In the genomic region with DNA sequence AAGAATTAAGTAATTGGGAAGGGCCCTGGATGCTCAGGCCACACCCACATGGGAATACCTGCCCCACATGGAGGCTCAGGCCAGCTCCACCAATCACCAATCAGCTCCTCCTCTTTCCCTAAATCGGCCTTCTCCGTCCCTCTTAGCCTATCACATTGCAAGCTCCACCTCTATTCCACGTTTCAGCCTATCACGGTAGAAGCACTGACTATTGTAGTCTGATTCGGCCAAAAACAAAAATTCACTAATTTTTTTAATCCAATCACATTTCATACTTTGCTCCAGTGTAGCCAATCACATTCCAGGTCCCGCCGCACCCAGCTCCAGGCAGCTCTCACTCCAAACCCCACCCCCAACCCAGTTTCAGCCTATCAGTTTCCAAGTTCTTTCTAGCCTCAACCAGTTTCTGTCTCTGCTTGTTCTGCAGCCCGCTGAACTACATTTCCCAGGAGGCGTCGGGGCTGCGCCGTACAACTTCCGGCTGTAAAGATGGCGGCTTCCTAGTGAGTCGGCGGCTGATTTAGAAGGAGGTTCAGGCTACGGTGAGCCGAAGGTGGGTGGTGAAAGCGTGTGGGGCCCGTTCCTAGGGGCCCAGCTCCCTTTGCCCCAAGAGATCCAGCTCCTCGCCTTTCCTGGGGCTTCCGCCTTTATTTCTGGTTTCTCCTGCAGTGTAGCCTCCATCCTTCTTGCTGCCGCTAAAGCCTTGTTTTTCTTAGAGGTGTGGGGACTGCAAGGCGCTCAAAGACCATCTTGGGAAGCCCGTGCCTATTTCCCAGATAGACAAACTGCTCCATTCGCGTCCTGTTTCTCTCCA, we compare ENCODE assay signal across 8 cellular contexts. TPM values are rescaled to one million over a fixed set of nuclear protein-coding genes. Genes with fewer than 3 reads are reported as not detected.
DNase-seq lines count a peak whose midpoint lies in the region; ATAC-seq, FAIRE-seq and TF ChIP-seq lines count a peak whose summit lies in the region.

TSS of gene BABAM1 (plus strand) at position 469 of the 814 bp plus-strand sequence. CDS start 1,364 bp downstream, outside the sequence.

- ATAC-seq in HG03432 (IDR thresholded peaks at IDR 0.05; ENCODE audit: unreplicated experiment) = peak; percentile 92

- TF ChIP-seq CTCF in keratinocyte (optimal IDR thresholded peaks at IDR 0.05 in 1 of 3, IDR thresholded peaks at IDR 0.05 in 1 of 3, conservative IDR thresholded peaks at IDR 0.05 in 1 of 3; ENCODE audit: extremely low read depth in 1 of 3, insufficient read depth in 2 of 3, low read length in 3 of 3) = no peak

- TF ChIP-seq POLR2A in GM19099 (IDR thresholded peaks at IDR 0.05; ENCODE audit: extremely low read depth, insufficient read length, low read depth) = peak; percentile 78

- peaks cover 10 to 12% of the 10 kb centered on the region in 2 experiments for H3K36me3 ChIP-seq in keratinocyte (ENCODE audit: control insufficient read depth in 2 of 2, extremely low read depth in 1 of 2, insufficient read depth in 2 of 2, low read length in 2 of 2)

- H3K4me3 ChIP-seq in keratinocyte (ENCODE audit: control insufficient read depth in 2 of 3, extremely low read depth in 1 of 3, insufficient read depth in 2 of 3, low read depth in 1 of 3, low read length in 3 of 3) = peak within 1 kb of the TSS; percentile 61 to 93 (median 90)

- H4K20me1 ChIP-seq in keratinocyte (ENCODE audit: control insufficient read depth, extremely low read depth, insufficient read depth, low read length) = no peaks in the 10 kb centered on the region

- FAIRE-seq in keratinocyte (lab: Jason Lieb, UNC) = peak; percentile 88

- H3K9me3 ChIP-seq in keratinocyte (ENCODE audit: control insufficient read depth, low read depth, low read length) = no peaks in the 10 kb centered on the region

- peaks cover 10% of the 10 kb centered on the region for H3K79me2 ChIP-seq in keratinocyte (ENCODE audit: control insufficient read depth, insufficient read depth, low read length)

- peak within 1 kb of the TSS; percentile 91 for H3K27ac ChIP-seq in keratinocyte (ENCODE audit: control insufficient read depth, insufficient read depth, low read length)

- peaks cover 8% of the 10 kb centered on the region for H3K4me1 ChIP-seq in keratinocyte (ENCODE audit: control insufficient read depth, extremely low read depth, insufficient read depth, low read length)

- H3K27me3 ChIP-seq in keratinocyte (ENCODE audit: control insufficient read depth, extremely low read depth, insufficient read depth, low read length) = no peaks in the 10 kb centered on the region

- peak; percentile 98 for DNase-seq in AG20443 (ENCODE audit: low spot score)
- peak; percentile 94 for DNase-seq in NCI-H510A (lab: John Stamatoyannopoulos, UW)
- DNase-seq in activated CD4-positive, alpha-beta T cell treated with anti-CD3 and anti-CD28 coated beads for 1 hour = peak; percentile 88
- DNase-seq in cerebellum (ENCODE audit: low spot score) = peak; percentile 99
- peak; percentile 94 for DNase-seq in keratinocyte (ENCODE audit: low read depth, low spot score)
- DNase-seq in stimulated activated CD4-positive, alpha-beta T cell treated with anti-CD3 and anti-CD28 coated beads, Interleukin-15, amount 100 ng/mL, for 1 hour (ENCODE audit: low read depth in 1 of 2, low spot score in 1 of 2) = peak; percentile 79 to 84

- H3K9me1 ChIP-seq in keratinocyte (ENCODE audit: control insufficient read depth, extremely low read depth, insufficient read depth, low read length) = no peaks in the 10 kb centered on the region

- H2AFZ ChIP-seq in keratinocyte (ENCODE audit: control insufficient read depth, low read length) = peak within 1 kb of the TSS; percentile 93

- peak within 1 kb of the TSS; percentile 92 for H3K9ac ChIP-seq in keratinocyte (ENCODE audit: control insufficient read depth, extremely low read depth, insufficient read depth, low read length)

- peak within 1 kb of the TSS; percentile 99 for H3K4me2 ChIP-seq in keratinocyte (ENCODE audit: control insufficient read depth, extremely low read depth, insufficient read depth, low read depth, low read length)

- dilution Hi-C loops in keratinocyte (cut with MboI; ENCODE audit: extremely low pct_ligation_motif_present, low sequenced_read_pairs) = no loop called here

RNA-seq across cellular contexts. Expression of gene BABAM1, which starts in this region (rescaled TPM):
- 38.1 TPM for total RNA-seq in cerebellum
- polyA plus RNA-seq in keratinocyte = 83.1 to 92.8 TPM (median 83.1 TPM) in 3 replicates
- 41.9 TPM for polyA plus RNA-seq in keratinocyte (2011; ENCODE audit: low read depth)
- polyA plus RNA-seq in keratinocyte (2011; cell fraction: cytosol; rRNA removed) = 80.6 and 94.1 TPM in 2 replicates
- polyA plus RNA-seq in keratinocyte (2011; cell fraction: nucleus; rRNA removed) = 82.1 and 101 TPM in 2 replicates
- 38.9 and 68.3 TPM in 2 replicates for polyA plus RNA-seq in keratinocyte (2012; ENCODE audit: low replicate concordance)
- polyA minus RNA-seq in keratinocyte = 36.9 to 53.7 TPM (median 38.0 TPM) in 3 replicates
- 28.0 TPM for polyA minus RNA-seq in keratinocyte (2011; cell fraction: cytosol; rRNA and poly(A)+ RNA removed)
- polyA minus RNA-seq in keratinocyte (2011; cell fraction: nucleus; rRNA and poly(A)+ RNA removed) = 15.4 and 16.8 TPM in 2 replicates

Comparison
In these comparisons a context has a peak if more than half of its experiments do, and no peak if none do; other contexts are left out.
1. Peak in every context shown above with its lines: DNase-seq, ATAC-seq, H3K4me3 ChIP-seq and H3K27ac ChIP-seq.